In genomic region chr18:27695054-27695453, GRCh38 we compare ENCODE assay signal across 27 cellular contexts.
DNase-seq lines count a peak whose midpoint lies in the region; ATAC-seq, FAIRE-seq and TF ChIP-seq lines count a peak whose summit lies in the region.
"Had no signal": no experiment of that assay in that cellular context is flagged by ENCODE, and none has a peak within 500 bp of the region (broad histone marks: within the 10 kb centered on the region; RNA-seq: fewer than 3 reads in every experiment).

No MANE protein-coding gene starts in this region.

- H2AFZ ChIP-seq in H9 (ENCODE audit: low read length), result no peak overlapping the region
- H2AFZ ChIP-seq in H1 (ENCODE audit: low read length), result 0 out of 2 replicates have a peak overlapping the region, but pooled peaks have one; percentile 17
- peak overlapping the region; percentile 15 for H2AFZ ChIP-seq in neural progenitor cell (replicated peaks)
- H2AFZ ChIP-seq: GM23248, PC-9 had no signal

- H3K79me1 ChIP-seq in H9 (ENCODE audit: insufficient read depth, low read depth, low read length, poor library complexity, severe bottlenecking) (no peaks in the 10 kb centered on the region), H1 (ENCODE audit: low read depth, low read length) (no peaks in the 10 kb centered on the region)

- H3K4me2 ChIP-seq in H9 (ENCODE audit: insufficient read depth, insufficient read length, low read length) (no peak overlapping the region), H1 (ENCODE audit: insufficient read depth in 1 of 2, low read depth in 2 of 2, low read length in 2 of 2) (no peak overlapping the region), neural progenitor cell (no peak overlapping the region)
- H3K4me2 ChIP-seq: PC-9 had no signal

- H3K27me3 ChIP-seq in H9 (ENCODE audit: insufficient read depth, low read length), result no peaks in the 10 kb centered on the region
- no peaks in the 10 kb centered on the region for H3K27me3 ChIP-seq in H1 (replicated peaks in 1 of 4; ENCODE audit: control insufficient read depth in 3 of 4, extremely low read depth in 1 of 4, insufficient read depth in 3 of 4, low read length in 3 of 4)
- H3K27me3 ChIP-seq in neural progenitor cell, result no peaks in the 10 kb centered on the region
- H3K27me3 ChIP-seq: SJSA1 had no signal

- H2BK15ac ChIP-seq in H9 (ENCODE audit: low read depth, low read length) (no peak overlapping the region), H1 (ENCODE audit: low read length) (no peak overlapping the region)

- TF ChIP-seq CTCF in H9 (conservative IDR thresholded peaks at IDR 0.05), result no peak
- TF ChIP-seq CTCF in H1 (IDR thresholded peaks at IDR 0.05; ENCODE audit: control extremely low read depth in 1 of 3, insufficient read depth in 1 of 3, low read depth in 1 of 3, low read length in 3 of 3), result no peak
- no peak for TF ChIP-seq CTCF in neural progenitor cell (IDR thresholded peaks at IDR 0.05)

- ATAC-seq in HG02571 (IDR thresholded peaks at IDR 0.05; ENCODE audit: unreplicated experiment), result no peak
- ATAC-seq: CD8-positive, alpha-beta T cell; HCT116; HepG2 had no signal

- H4K5ac ChIP-seq in H9 (ENCODE audit: insufficient read length, low read depth, low read length) (no peak overlapping the region), H1 (ENCODE audit: insufficient read length, low read depth, low read length) (no peak overlapping the region)

- H4K91ac ChIP-seq in H9 (ENCODE audit: insufficient read length, low read depth, low read length), result no peak overlapping the region
- no peak overlapping the region for H4K91ac ChIP-seq in H1 (replicated peaks; ENCODE audit: insufficient read length, low read length)

- no peak overlapping the region for H2BK20ac ChIP-seq in H9 (ENCODE audit: low read depth, low read length, poor library complexity, severe bottlenecking)
- no peak overlapping the region for H2BK20ac ChIP-seq in H1 (ENCODE audit: low read length)

- H3K4me1 Mint-ChIP-seq in H9 (peaks cover 9 to 18% of the 10 kb centered on the region in 2 experiments), neural progenitor cell (peaks cover 8% of the 10 kb centered on the region)
- H3K4me1 Mint-ChIP-seq: B cell had no signal

- POLR2A ChIA-PET in H1 (lab: Charles Lee; ENCODE audit: partially characterized antibody), result no interaction called here

- no peak overlapping the region for H3K14ac ChIP-seq in H9 (ENCODE audit: insufficient read depth, low read length)
- no peak overlapping the region for H3K14ac ChIP-seq in H1 (ENCODE audit: insufficient read length)

- H3K4me3 ChIP-seq in H1 (ENCODE audit: extremely low read depth in 1 of 4, insufficient read depth in 2 of 4, low read depth in 3 of 4, low read length in 4 of 4) (no peak overlapping the region), neural progenitor cell (no peak overlapping the region)
- H3K4me3 ChIP-seq: GM23248, PC-9, SJSA1 had no signal

- H2BK120ac ChIP-seq in H9 (ENCODE audit: low read depth, low read length, poor library complexity, severe bottlenecking) (no peak overlapping the region), H1 (replicated peaks; ENCODE audit: low read depth, low read length) (no peak overlapping the region)

- TF ChIP-seq RAD21 in H1 (IDR thresholded peaks at IDR 0.05 in 1 of 2, conservative IDR thresholded peaks at IDR 0.05 in 1 of 2; ENCODE audit: low read depth in 2 of 2, low read length in 2 of 2), result no peak

- no peak overlapping the region for H3K23ac ChIP-seq in H9 (ENCODE audit: insufficient read length, low read depth, low read length)
- no peak overlapping the region for H3K23ac ChIP-seq in H1 (ENCODE audit: insufficient read length)

- H3K4me1 ChIP-seq in H9 (ENCODE audit: insufficient read depth, low read length), result no peaks in the 10 kb centered on the region; the same call in 1 of the 2 replicates
- H3K4me1 ChIP-seq in H1 (replicated peaks in 1 of 4; ENCODE audit: control insufficient read depth in 3 of 4, insufficient read depth in 4 of 4, low read length in 3 of 4), result 0 out of 7 replicates have a peak, but pooled peaks cover 0 to 3% (median 0%) of the 10 kb centered on the region in 4 experiments
- H3K4me1 ChIP-seq in neural progenitor cell, result peaks cover 35% of the 10 kb centered on the region
- H3K4me1 ChIP-seq: SJSA1 had no signal

- H3K36me3 Mint-ChIP-seq in H9 (ENCODE audit: insufficient read depth in 1 of 3, low read depth in 3 of 3) (no peaks in the 10 kb centered on the region; a peak in 1 of 7 replicates), neural progenitor cell (peaks cover 8% of the 10 kb centered on the region)
- H3K36me3 Mint-ChIP-seq: CD8-positive, alpha-beta T cell had no signal

- WGBS in H9 (ENCODE audit: extremely low coverage, insufficient read length, low lambda C conversion rate), result no CpG with 5 or more reads among the region's 6 CpGs
- WGBS in H1 (ENCODE audit: extremely low coverage in 1 of 2, insufficient coverage in 1 of 2, insufficient read length in 1 of 2, insufficient replicate concordance in 2 of 2, low coverage in 1 of 2, low lambda C conversion rate in 2 of 2, missing lambda C conversion rate in 1 of 2), 2 experiments, result 94% methylated on average over 6 of the region's 6 CpGs; no CpG with 5 or more reads in 1 of the 2 experiments

- H3K56ac ChIP-seq in H9 (ENCODE audit: insufficient read length, low read depth, low read length) (no peak overlapping the region), H1 (replicated peaks; ENCODE audit: insufficient read length, low read depth, low read length) (no peak overlapping the region)

- peaks cover 6% of the 10 kb centered on the region for H3F3A ChIP-seq in neural progenitor cell (ENCODE audit: low read depth)

- H3K9me3 Mint-ChIP-seq in H9, result peaks cover 0 to 3% of the 10 kb centered on the region in 2 experiments; a peak in 1 of 5 replicates
- peaks cover 40% of the 10 kb centered on the region for H3K9me3 Mint-ChIP-seq in neural progenitor cell

- H3K4me3 Mint-ChIP-seq in H9 (no peak overlapping the region), neural progenitor cell (no peak overlapping the region)
- H3K4me3 Mint-ChIP-seq: B cell; CD8-positive, alpha-beta T cell had no signal

- no peak overlapping the region for H2BK5ac ChIP-seq in H9 (ENCODE audit: insufficient read length, low read length)
- 0 out of 2 replicates have a peak overlapping the region, but pooled peaks have one; percentile 1 for H2BK5ac ChIP-seq in H1 (ENCODE audit: low read depth, low read length)

- no peak overlapping the region for H3T11ph ChIP-seq in H9 (ENCODE audit: low read length)

- TF ChIP-seq EP300 in H1 (IDR thresholded peaks at IDR 0.05; ENCODE audit: borderline replicate concordance in 1 of 2, low read depth in 2 of 2, low read length in 2 of 2), result no peak

- H3K36me3 ChIP-seq in H1 (ENCODE audit: control insufficient read depth in 2 of 4, insufficient read depth in 4 of 4, low read length in 3 of 4), result no peaks in the 10 kb centered on the region
- no peaks in the 10 kb centered on the region for H3K36me3 ChIP-seq in neural progenitor cell
- H3K36me3 ChIP-seq: SJSA1 had no signal

- H3K79me2 ChIP-seq in H9 (ENCODE audit: insufficient read depth, low read length) (no peaks in the 10 kb centered on the region), H1 (ENCODE audit: control insufficient read depth in 1 of 2, insufficient read depth in 2 of 2, low read length in 2 of 2) (no peaks in the 10 kb centered on the region), neural progenitor cell (ENCODE audit: low read depth) (no peaks in the 10 kb centered on the region)

- H4K20me1 ChIP-seq in H9 (ENCODE audit: control insufficient read depth, insufficient read depth, insufficient read length) (no peaks in the 10 kb centered on the region), H1 (replicated peaks in 1 of 2; ENCODE audit: control insufficient read depth in 1 of 2, insufficient read depth in 2 of 2, low read length in 2 of 2) (no peaks in the 10 kb centered on the region), neural progenitor cell (ENCODE audit: low read depth) (no peaks in the 10 kb centered on the region)

- TF ChIP-seq POLR2A in H1 (IDR thresholded peaks at IDR 0.05; ENCODE audit: control extremely low read depth in 1 of 2, low read depth in 2 of 2, low read length in 2 of 2), result no peak

- CTCF ChIA-PET in H1 (lab: Charles Lee; ENCODE audit: partially characterized antibody), result interaction anchor here (0.6 to 2.9 kb wide), 5 partner anchors 10 to 649 kb away, joined by 3 to 15 read pairs (median 3); no protein-coding TSS in a partner anchor

- H2AK5ac ChIP-seq in H9 (ENCODE audit: insufficient read length, low read length) (no peak overlapping the region), H1 (ENCODE audit: low read depth, low read length) (no peak overlapping the region)

- no peaks in the 10 kb centered on the region for H3K23me2 ChIP-seq in H9 (ENCODE audit: insufficient read length, low read depth, low read length, poor library complexity, severe bottlenecking)
- no peaks in the 10 kb centered on the region for H3K23me2 ChIP-seq in H1 (ENCODE audit: low read depth, low read length)

- H3K27ac Mint-ChIP-seq in H9, result no peak overlapping the region
- no peak overlapping the region for H3K27ac Mint-ChIP-seq in neural progenitor cell
- H3K27ac Mint-ChIP-seq: B cell; CD8-positive, alpha-beta T cell had no signal

- no peak overlapping the region for H3K27ac ChIP-seq in H9 (ENCODE audit: insufficient read length, low read depth, low read length)
- H3K27ac ChIP-seq in H1 (ENCODE audit: low read depth, low read length), result no peak overlapping the region
- H3K27ac ChIP-seq in neural progenitor cell, result no peak overlapping the region
- H3K27ac ChIP-seq: C4-2B, GM23248, PC-9, SJSA1 had no signal

- H4K8ac ChIP-seq in H9 (replicated peaks; ENCODE audit: insufficient read length, low read depth, low read length) (no peak overlapping the region), H1 (ENCODE audit: extremely low read depth, insufficient read depth, low read length) (no peak overlapping the region)

- peak; percentile 40 for DNase-seq in H9
- DNase-seq in H1 (ENCODE audit: low read depth in 1 of 2, low spot score in 2 of 2), result no peak
- DNase-seq in neural progenitor cell (ENCODE audit: low spot score), result no peak
- DNase-seq in GDM1 (lab: John Stamatoyannopoulos, UW), result no peak
- DNase-seq in hypothalamus (lab: John Stamatoyannopoulos, UW), result no peak
- DNase-seq in DMS 273 (lab: John Stamatoyannopoulos, UW; ENCODE audit: unreplicated experiment), result no peak
- DNase-seq: CD8-positive, alpha-beta T cell; DMS153; DND-41; GM23248; Kasumi-1; NCI-H1092 treated with DMSO at 0.1 percent for 48 hours; NCI-H1436 treated with DMSO at 0.1 percent for 48 hours; NCI-H1930; NCI-H2107; NCI-H524; NCI-H748 treated with DMSO at 0.1 percent for 48 hours; NK-92 treated with Interleukin-12 subunit alpha and Interleukin-12 subunit beta, amount 100 ng/mL, for 24 hours; PC-9; Right ventricle myocardium superior; RPMI8226 had no signal

- H2BK12ac ChIP-seq in H9 (ENCODE audit: insufficient read length, low read depth, low read length) (no peak overlapping the region), H1 (ENCODE audit: low read depth, low read length) (peak overlapping the region; percentile 60; the same call in 1 of the 2 replicates)

- no peak overlapping the region for H3K18ac ChIP-seq in H9 (ENCODE audit: insufficient read length, low read depth, low read length)
- H3K18ac ChIP-seq in H1 (ENCODE audit: extremely low read depth, low read length), result no peak overlapping the region; the same call in none of the 2 replicates

- no peaks in the 10 kb centered on the region for H3K9me3 ChIP-seq in H9 (ENCODE audit: control insufficient read depth, low read depth, low read length)
- H3K9me3 ChIP-seq in H1 (ENCODE audit: insufficient read depth in 2 of 2, low read depth in 1 of 2, low read length in 1 of 2), result no peaks in the 10 kb centered on the region
- no peaks in the 10 kb centered on the region for H3K9me3 ChIP-seq in neural progenitor cell (ENCODE audit: low read depth)
- H3K9me3 ChIP-seq: SJSA1 had no signal

- H3K9ac ChIP-seq in H9 (ENCODE audit: extremely low read depth, insufficient read length, low read length), result no peak overlapping the region
- H3K9ac ChIP-seq in H1 (replicated peaks in 1 of 4; ENCODE audit: extremely low read depth in 1 of 4, low read depth in 3 of 4, low read length in 3 of 4), result no peak overlapping the region
- H3K9ac ChIP-seq in neural progenitor cell, result no peak overlapping the region
- H3K9ac ChIP-seq: GM23248 had no signal

- H3K27me3 Mint-ChIP-seq in H9 (ENCODE audit: low read depth) (no peaks in the 10 kb centered on the region), neural progenitor cell (ENCODE audit: insufficient read depth, low read depth) (peaks cover 2% of the 10 kb centered on the region)
- H3K27me3 Mint-ChIP-seq: B cell had no signal

- FAIRE-seq in H1 (lab: Jason Lieb, UNC), result no peak
- FAIRE-seq: HepG2 had no signal

- H3K4ac ChIP-seq in H9 (ENCODE audit: low read depth, low read length) (no peak overlapping the region), H1 (replicated peaks; ENCODE audit: insufficient read length, low read depth, low read length) (no peak overlapping the region)
